16 cellular contexts compared by ENCODE assay signal in genomic region chr7:127850195-127850594, GRCh38.
DNase-seq lines count a peak whose midpoint lies in the region; ATAC-seq and TF ChIP-seq lines count a peak whose summit lies in the region.
"Had no signal": no experiment of that assay in that cellular context is flagged by ENCODE, and none has a peak within 500 bp of the region (broad histone marks: within the 10 kb centered on the region; RNA-seq: fewer than 3 reads in every experiment).

No MANE protein-coding gene starts in this region.

- H3K9me3 Mint-ChIP-seq in activated naive CD4-positive, alpha-beta T cell treated with anti-CD3 and anti-CD28 coated beads for 36 hours: no peaks in the 10 kb centered on the region
- H3K9me3 Mint-ChIP-seq in activated naive CD8-positive, alpha-beta T cell treated with anti-CD3 and anti-CD28 coated beads, Interleukin-2, amount 10 ng/mL, durations not matched to agents 7 days and 5 days: no peaks in the 10 kb centered on the region
- H3K9me3 Mint-ChIP-seq in stimulated activated effector memory CD8-positive, alpha-beta T cell treated with anti-CD3 and anti-CD28 coated beads, Interleukin-12 subunit alpha, Interleukin-12 subunit beta, amount 100 ng/mL, for 72 hours: no peaks in the 10 kb centered on the region

- CTCF ChIA-PET in activated naive CD4-positive, alpha-beta T cell treated with anti-CD3 and anti-CD28 coated beads for 36 hours (lab: Charles Lee): no interaction called here

- 93% methylated on average over 3 of the region's 3 CpGs for WGBS in prostate gland

- peak; percentile 33 for ATAC-seq in activated naive CD8-positive, alpha-beta T cell treated with anti-CD3 and anti-CD28 coated beads, Interleukin-2, amount 10 ng/mL, durations not matched to agents 7 days and 5 days (ENCODE audit: low read depth)
- ATAC-seq in stimulated activated effector memory CD8-positive, alpha-beta T cell treated with anti-CD3 and anti-CD28 coated beads, Interleukin-12 subunit alpha, Interleukin-12 subunit beta, amount 100 ng/mL, for 72 hours: peak; percentile 97
- ATAC-seq in GM21515 (IDR thresholded peaks at IDR 0.05; ENCODE audit: unreplicated experiment): no peak
- ATAC-seq: left lobe of liver had no signal

- peaks cover 23% of the 10 kb centered on the region for H3K36me3 Mint-ChIP-seq in activated naive CD4-positive, alpha-beta T cell treated with anti-CD3 and anti-CD28 coated beads for 36 hours (ENCODE audit: low read depth)
- H3K36me3 Mint-ChIP-seq in activated naive CD8-positive, alpha-beta T cell treated with anti-CD3 and anti-CD28 coated beads, Interleukin-2, amount 10 ng/mL, durations not matched to agents 7 days and 5 days: peaks cover 25% of the 10 kb centered on the region
- peaks cover 58% of the 10 kb centered on the region for H3K36me3 Mint-ChIP-seq in stimulated activated effector memory CD8-positive, alpha-beta T cell treated with anti-CD3 and anti-CD28 coated beads, Interleukin-12 subunit alpha, Interleukin-12 subunit beta, amount 100 ng/mL, for 72 hours

- POLR2A ChIA-PET in activated naive CD8-positive, alpha-beta T cell treated with anti-CD3 and anti-CD28 coated beads, Interleukin-2, amount 10 ng/mL, durations not matched to agents 7 days and 5 days (lab: Charles Lee): no interaction called here

- no peaks in the 10 kb centered on the region for H3K36me3 ChIP-seq in prostate gland
- H3K36me3 ChIP-seq: Peyer's patch, sigmoid colon had no signal

- peaks cover 39% of the 10 kb centered on the region for H3K4me1 Mint-ChIP-seq in activated naive CD4-positive, alpha-beta T cell treated with anti-CD3 and anti-CD28 coated beads for 36 hours (ENCODE audit: low read depth)
- peaks cover 13% of the 10 kb centered on the region for H3K4me1 Mint-ChIP-seq in activated naive CD8-positive, alpha-beta T cell treated with anti-CD3 and anti-CD28 coated beads, Interleukin-2, amount 10 ng/mL, durations not matched to agents 7 days and 5 days
- peaks cover 33% of the 10 kb centered on the region for H3K4me1 Mint-ChIP-seq in stimulated activated effector memory CD8-positive, alpha-beta T cell treated with anti-CD3 and anti-CD28 coated beads, Interleukin-12 subunit alpha, Interleukin-12 subunit beta, amount 100 ng/mL, for 72 hours

- no peak for TF ChIP-seq POLR2A in prostate gland (IDR thresholded peaks at IDR 0.05)

- no peaks in the 10 kb centered on the region for H3K4me1 ChIP-seq in prostate gland (replicated peaks)

- H3K9me3 ChIP-seq in prostate gland: no peaks in the 10 kb centered on the region
- H3K9me3 ChIP-seq: Peyer's patch, sigmoid colon had no signal

- no peaks in the 10 kb centered on the region for H3K27me3 ChIP-seq in prostate gland (replicated peaks; ENCODE audit: insufficient read depth)
- H3K27me3 ChIP-seq: Peyer's patch, sigmoid colon had no signal

- H3K4me3 ChIP-seq in prostate gland: no peak overlapping the region
- H3K4me3 ChIP-seq: coronary artery, Peyer's patch, sigmoid colon had no signal

- H3K4me3 Mint-ChIP-seq in activated naive CD4-positive, alpha-beta T cell treated with anti-CD3 and anti-CD28 coated beads for 36 hours: no peak overlapping the region
- no peak overlapping the region for H3K4me3 Mint-ChIP-seq in activated naive CD8-positive, alpha-beta T cell treated with anti-CD3 and anti-CD28 coated beads, Interleukin-2, amount 10 ng/mL, durations not matched to agents 7 days and 5 days
- H3K4me3 Mint-ChIP-seq in stimulated activated effector memory CD8-positive, alpha-beta T cell treated with anti-CD3 and anti-CD28 coated beads, Interleukin-12 subunit alpha, Interleukin-12 subunit beta, amount 100 ng/mL, for 72 hours: peak overlapping the region; percentile 15

- no peaks in the 10 kb centered on the region for H3K27me3 Mint-ChIP-seq in activated naive CD4-positive, alpha-beta T cell treated with anti-CD3 and anti-CD28 coated beads for 36 hours (ENCODE audit: low read depth)
- H3K27me3 Mint-ChIP-seq in activated naive CD8-positive, alpha-beta T cell treated with anti-CD3 and anti-CD28 coated beads, Interleukin-2, amount 10 ng/mL, durations not matched to agents 7 days and 5 days: peaks cover 3% of the 10 kb centered on the region

- peak overlapping the region; percentile 84 for H3K27ac Mint-ChIP-seq in activated naive CD4-positive, alpha-beta T cell treated with anti-CD3 and anti-CD28 coated beads for 36 hours
- H3K27ac Mint-ChIP-seq in activated naive CD8-positive, alpha-beta T cell treated with anti-CD3 and anti-CD28 coated beads, Interleukin-2, amount 10 ng/mL, durations not matched to agents 7 days and 5 days: no peak overlapping the region
- H3K27ac Mint-ChIP-seq in stimulated activated effector memory CD8-positive, alpha-beta T cell treated with anti-CD3 and anti-CD28 coated beads, Interleukin-12 subunit alpha, Interleukin-12 subunit beta, amount 100 ng/mL, for 72 hours: peak overlapping the region; percentile 76

- DNase-seq in activated naive CD4-positive, alpha-beta T cell treated with anti-CD3 and anti-CD28 coated beads for 36 hours: peak; percentile 68
- no peak for DNase-seq in activated naive CD4-positive, alpha-beta T cell treated with anti-CD3 and anti-CD28 coated beads, Interleukin-2, amount 50 U/mL, for 16 hours
- DNase-seq in HT1080 (ENCODE audit: low read depth) (peak; percentile 10), prostate gland (ENCODE audit: low spot score) (no peak), GOT3 (lab: John Stamatoyannopoulos, UW) (no peak)
- DNase-seq in activated naive CD8-positive, alpha-beta T cell treated with anti-CD3 and anti-CD28 coated beads, Interleukin-2, amount 10 ng/mL, durations not matched to agents 7 days and 5 days: no peak
- DNase-seq in stimulated activated effector memory CD8-positive, alpha-beta T cell treated with anti-CD3 and anti-CD28 coated beads, Interleukin-12 subunit alpha, Interleukin-12 subunit beta, amount 100 ng/mL, for 72 hours (ENCODE audit: low spot score in 2 of 2): no peak
- DNase-seq: activated CD8-positive, alpha-beta memory T cell treated with anti-CD3 and anti-CD28 coated beads, Interleukin-2, amount 50 U/mL, for 4 hours; foreskin fibroblast; NCI-H1436; Peyer's patch; sigmoid colon; substantia nigra had no signal

- intact Hi-C loops in activated naive CD4-positive, alpha-beta T cell treated with anti-CD3 and anti-CD28 coated beads for 36 hours (cut with micrococcal nuclease): loop anchor here (1.0 to 5.0 kb wide), 4 partner anchors 30 to 143 kb away; no protein-coding TSS in a partner anchor
- intact Hi-C loops in prostate gland (cut with DNase I): no loop called here

- H3K27ac ChIP-seq in prostate gland: no peak overlapping the region
- H3K27ac ChIP-seq: coronary artery, Peyer's patch, sigmoid colon had no signal

- TF ChIP-seq CTCF in prostate gland (IDR thresholded peaks at IDR 0.05): no peak

Comparison
In these comparisons a context has a peak if more than half of its experiments do, and no peak if none do; other contexts are left out.
1. DNase-seq: peak in activated naive CD4-positive, alpha-beta T cell treated with anti-CD3 and anti-CD28 coated beads for 36 hours (single experiment) and HT1080 (single experiment); none in activated naive CD4-positive, alpha-beta T cell treated with anti-CD3 and anti-CD28 coated beads, Interleukin-2, amount 50 U/mL, for 16 hours (single experiment), activated naive CD8-positive, alpha-beta T cell treated with anti-CD3 and anti-CD28 coated beads, Interleukin-2, amount 10 ng/mL, durations not matched to agents 7 days and 5 days (single experiment), stimulated activated effector memory CD8-positive, alpha-beta T cell treated with anti-CD3 and anti-CD28 coated beads, Interleukin-12 subunit alpha, Interleukin-12 subunit beta, amount 100 ng/mL, for 72 hours (0 of 2), prostate gland (single experiment) and GOT3 (single experiment).